In the genomic region with DNA sequence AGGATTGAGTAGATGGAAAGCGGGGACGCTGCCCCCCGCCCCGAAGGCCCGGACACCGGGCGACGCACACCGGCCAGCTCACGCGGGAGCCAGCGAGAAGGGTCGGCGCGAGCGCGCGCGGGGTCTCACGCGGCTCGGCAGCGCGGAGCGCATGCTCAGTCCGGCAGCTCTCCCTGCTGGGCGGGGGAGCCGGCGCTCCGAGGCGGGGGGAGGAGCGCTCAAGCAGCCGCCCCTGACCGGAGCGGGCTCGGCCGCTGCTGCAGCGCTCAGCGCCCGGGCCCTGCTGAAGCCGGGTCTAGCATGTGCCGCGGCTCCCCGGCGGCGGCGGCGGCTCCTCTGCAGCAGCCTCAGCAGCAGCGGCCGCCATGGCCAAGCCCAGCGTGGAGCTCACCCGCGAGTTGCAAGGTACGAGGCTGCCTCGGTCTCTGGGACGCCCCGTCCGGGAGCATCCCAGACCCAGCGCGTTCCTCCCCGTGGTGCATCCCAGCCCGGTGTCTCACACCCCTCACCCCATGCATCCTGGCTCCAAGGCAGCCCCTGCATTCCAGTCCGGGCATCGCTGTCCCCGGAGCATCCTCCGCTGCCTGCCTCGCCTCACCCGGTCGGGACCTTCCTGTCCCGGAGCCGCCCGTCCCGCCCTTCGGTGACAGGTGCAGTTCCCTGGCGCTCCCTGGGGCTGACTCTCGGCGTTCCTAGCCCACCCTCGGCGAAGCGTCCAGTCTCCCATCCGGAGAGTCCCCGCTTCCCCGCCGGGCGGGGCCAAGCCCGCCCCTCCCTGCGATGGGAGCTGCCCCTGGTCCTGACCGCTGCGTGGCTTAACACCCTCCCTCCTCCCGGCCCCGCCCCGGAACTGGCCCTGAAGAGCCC, we compare ENCODE assay signal across 8 cellular contexts. TPM values are rescaled to one million over a fixed set of nuclear protein-coding genes. Genes with fewer than 3 reads are reported as not detected.
DNase-seq lines count a peak whose midpoint lies in the region; FAIRE-seq and TF ChIP-seq lines count a peak whose summit lies in the region.

Gene CARMIL3, plus strand, starts transcription at position 221 of the 867 bp plus-strand sequence. Its CDS starts 145 bp downstream, at position 366.

- H3K9me3 Mint-ChIP-seq in astrocyte (ENCODE audit: unreplicated experiment): peaks cover 2% of the 10 kb centered on the region

- H2AFZ ChIP-seq in astrocyte (ENCODE audit: low read depth, low read length) (peak within 1 kb of the TSS; percentile 91), hepatocyte (peak within 1 kb of the TSS; percentile 99)

- FAIRE-seq in astrocyte (lab: Jason Lieb, UNC): no peak

- TF ChIP-seq CTCF in GM06990 (IDR thresholded peaks at IDR 0.05; ENCODE audit: insufficient read depth, low read length, poor library complexity, severe bottlenecking): no peak
- TF ChIP-seq CTCF in astrocyte (IDR thresholded peaks at IDR 0.05; ENCODE audit: insufficient read depth, low read depth, low read length): no peak
- TF ChIP-seq CTCF in hepatocyte (IDR thresholded peaks at IDR 0.05; ENCODE audit: poor library complexity): no peak

- peak within 1 kb of the TSS; percentile 78 for H3K4me3 ChIP-seq in GM06990 (replicated peaks; ENCODE audit: low read depth, low read length)
- peak within 1 kb of the TSS; percentile 84 for H3K4me3 ChIP-seq in H7 (ENCODE audit: insufficient read depth, low read depth, low read length)
- H3K4me3 ChIP-seq in MG63: peak within 1 kb of the TSS; percentile 40
- H3K4me3 ChIP-seq in astrocyte (ENCODE audit: insufficient read depth, low read depth, low read length): peak within 1 kb of the TSS; percentile 58
- peak within 1 kb of the TSS; percentile 65 for H3K4me3 ChIP-seq in hepatocyte

- H3K36me3 ChIP-seq in GM06990 (ENCODE audit: control insufficient read depth, insufficient read depth, low read length) (no peaks in the 10 kb centered on the region), H7 (replicated peaks; ENCODE audit: control insufficient read depth, insufficient read depth, low read length) (no peaks in the 10 kb centered on the region; the same call in 1 of the 2 replicates), MG63 (no peaks in the 10 kb centered on the region), astrocyte (ENCODE audit: insufficient read depth, low read length) (no peaks in the 10 kb centered on the region), hepatocyte (replicated peaks; ENCODE audit: insufficient read depth, low read depth) (no peaks in the 10 kb centered on the region)

- H3K4me1 Mint-ChIP-seq in astrocyte (ENCODE audit: low read depth, unreplicated experiment): peaks cover 2% of the 10 kb centered on the region

- no peaks in the 10 kb centered on the region for H3K9me2 ChIP-seq in hepatocyte (replicated peaks; ENCODE audit: insufficient read depth)

- no peak within 1 kb of the TSS for H3K27ac Mint-ChIP-seq in astrocyte (ENCODE audit: unreplicated experiment)

- H3K27ac ChIP-seq in astrocyte (ENCODE audit: low read depth, low read length) (no peak within 1 kb of the TSS), hepatocyte (peak within 1 kb of the TSS; percentile 46)

- no peaks in the 10 kb centered on the region for H3K36me3 Mint-ChIP-seq in astrocyte (ENCODE audit: low read depth, unreplicated experiment)

- H3K27me3 ChIP-seq in GM06990 (replicated peaks; ENCODE audit: control insufficient read depth, insufficient read depth, low read length): no peaks in the 10 kb centered on the region; the same call in 1 of the 2 replicates
- H3K27me3 ChIP-seq in H7 (ENCODE audit: control insufficient read depth, insufficient read depth, low read length): peaks cover 3% of the 10 kb centered on the region; the same call in 1 of the 2 replicates
- no peaks in the 10 kb centered on the region for H3K27me3 ChIP-seq in MG63
- H3K27me3 ChIP-seq in astrocyte (ENCODE audit: insufficient read depth, low read length): peaks cover 21% of the 10 kb centered on the region
- H3K27me3 ChIP-seq in hepatocyte: peaks cover 7% of the 10 kb centered on the region

- no peaks in the 10 kb centered on the region for H3K79me2 ChIP-seq in astrocyte (ENCODE audit: insufficient read depth, low read length)
- H3K79me2 ChIP-seq in hepatocyte: no peaks in the 10 kb centered on the region

- peaks cover 4% of the 10 kb centered on the region for H4K20me1 ChIP-seq in astrocyte (ENCODE audit: insufficient read depth, low read length)
- no peaks in the 10 kb centered on the region for H4K20me1 ChIP-seq in hepatocyte (ENCODE audit: insufficient read depth, poor library complexity, severe bottlenecking)

- H3K4me1 ChIP-seq in astrocyte (ENCODE audit: insufficient read depth, low read length): no peaks in the 10 kb centered on the region
- H3K4me1 ChIP-seq in hepatocyte (ENCODE audit: insufficient read depth): peaks cover 11% of the 10 kb centered on the region

- peak within 1 kb of the TSS; percentile 74 for H3K9ac ChIP-seq in astrocyte (ENCODE audit: low read length)

- H3K9me3 ChIP-seq in MG63 (no peaks in the 10 kb centered on the region), astrocyte (ENCODE audit: insufficient read depth, low read depth, low read length) (no peaks in the 10 kb centered on the region), hepatocyte (ENCODE audit: low read depth) (no peaks in the 10 kb centered on the region)

- peak within 1 kb of the TSS; percentile 99 for H3K4me2 ChIP-seq in astrocyte (ENCODE audit: low read length)
- H3K4me2 ChIP-seq in hepatocyte: peak within 1 kb of the TSS; percentile 100

- H3K4me3 Mint-ChIP-seq in astrocyte (ENCODE audit: unreplicated experiment): peak within 1 kb of the TSS; percentile 83

- peaks cover 67% of the 10 kb centered on the region for H3K27me3 Mint-ChIP-seq in astrocyte (ENCODE audit: low read depth, unreplicated experiment)

- DNase-seq in GM06990 (ENCODE audit: extremely low read depth, insufficient read length) (peak; percentile 82), H7 (peak; percentile 97), MG63 (peak; percentile 34), T-helper 1 cell (peak; percentile 27 to 64 (median 41)), astrocyte (ENCODE audit: low read depth) (peak; percentile 18), hepatocyte (ENCODE audit: low spot score) (peak; percentile 90), putamen (ENCODE audit: low spot score) (peak; percentile 77), MV-4-11 (lab: John Stamatoyannopoulos, UW) (no peak)

- WGBS in hepatocyte (ENCODE audit: low lambda C conversion rate, missing lambda C conversion rate): 0% methylated on average over 48 of the region's 92 CpGs

RNA-seq across cellular contexts. Expression of gene CARMIL3, which starts in this region (rescaled TPM):
- total RNA-seq in H7 (2014; rRNA removed; shearing (Covaris generic)): 2.3 and 6.5 TPM in 2 replicates
- not detected in 2 replicates for total RNA-seq in MG63 (2014; rRNA removed; shearing (Covaris generic); ENCODE audit: low replicate concordance)
- total RNA-seq in astrocyte: 0.34 and 0.38 TPM in 2 replicates
- total RNA-seq in hepatocyte: 0.37 and 0.40 TPM in 2 replicates
- polyA plus RNA-seq in hepatocyte: 0.46 TPM in 1 of 2 replicates, not detected in the other

Comparison
In these comparisons a context has a peak if more than half of its experiments do, and no peak if none do; other contexts are left out.
1. Peak in DNase-seq and H3K4me3 ChIP-seq in MG63; RNA of the gene not detected or under 1 TPM.
2. Peak in DNase-seq, H3K4me3 ChIP-seq, H3K9ac ChIP-seq and H3K4me2 ChIP-seq in astrocyte; RNA of the gene not detected or under 1 TPM.
3. Peak in DNase-seq, H3K4me3 ChIP-seq, H3K27ac ChIP-seq and H3K4me2 ChIP-seq in hepatocyte; RNA of the gene not detected or under 1 TPM.